ENCODE assay signal across 20 cellular contexts in genomic region chr1:36836916-36837315, GRCh38.
DNase-seq lines count a peak whose midpoint lies in the region; FAIRE-seq and TF ChIP-seq lines count a peak whose summit lies in the region.
"Had no signal": no experiment of that assay in that cellular context is flagged by ENCODE, and none has a peak within 500 bp of the region (broad histone marks: within the 10 kb centered on the region; RNA-seq: fewer than 3 reads in every experiment).

No MANE protein-coding gene starts in this region.

- TF ChIP-seq CTCF in kidney (IDR thresholded peaks at IDR 0.05; ENCODE audit: borderline replicate concordance, extremely low read depth, insufficient read depth) (no peak), progenitor cell of endocrine pancreas (IDR thresholded peaks at IDR 0.05; ENCODE audit: unreplicated experiment) (no peak), WERI-Rb-1 (IDR thresholded peaks at IDR 0.05; ENCODE audit: low read depth, low read length) (no peak)

- H3K36me3 ChIP-seq in kidney (ENCODE audit: control insufficient read depth in 1 of 2, insufficient read depth in 2 of 2, low read length in 2 of 2) (no peaks in the 10 kb centered on the region), WERI-Rb-1 (peaks cover 43% of the 10 kb centered on the region)
- H3K36me3 ChIP-seq: BLaER1, HAP-1 had no signal

- H3K9me3 Mint-ChIP-seq in progenitor cell of endocrine pancreas (ENCODE audit: low read depth): no peaks in the 10 kb centered on the region
- H3K9me3 Mint-ChIP-seq: CD8-positive, alpha-beta memory T cell had no signal

- peak; percentile 45 for DNase-seq in NCI-H345 (lab: John Stamatoyannopoulos, UW)
- DNase-seq in NCI-H345 treated with DMSO at 0.1 percent for 48 hours (lab: John Stamatoyannopoulos, UW; ENCODE audit: unreplicated experiment): no peak
- DNase-seq in NCI-H69 (lab: John Stamatoyannopoulos, UW): peak; percentile 54
- peak; percentile 45 for DNase-seq in kidney
- DNase-seq in progenitor cell of endocrine pancreas (ENCODE audit: low spot score, unreplicated experiment): no peak
- no peak for DNase-seq in middle frontal gyrus (ENCODE audit: extremely low spot score, low spot score)
- DNase-seq in WERI-Rb-1: no peak
- DNase-seq: 8988T, AML-193, Caco-2, DND-41, GDM1, GOT3, HFFc6 had no signal

- H3K9me3 ChIP-seq in kidney (ENCODE audit: control insufficient read depth in 1 of 2, low read length in 2 of 2) (no peaks in the 10 kb centered on the region), WERI-Rb-1 (ENCODE audit: severe bottlenecking) (no peaks in the 10 kb centered on the region)
- H3K9me3 ChIP-seq: BLaER1, Caco-2, HAP-1 had no signal

- no peak overlapping the region for H3K4me3 Mint-ChIP-seq in progenitor cell of endocrine pancreas (ENCODE audit: low read depth)
- H3K4me3 Mint-ChIP-seq: CD8-positive, alpha-beta memory T cell; HFFc6 had no signal

- H3K36me3 Mint-ChIP-seq in progenitor cell of endocrine pancreas (ENCODE audit: insufficient read depth): no peaks in the 10 kb centered on the region
- H3K36me3 Mint-ChIP-seq: CD8-positive, alpha-beta memory T cell had no signal

- H3K9ac ChIP-seq in kidney (ENCODE audit: low read length in 2 of 2): no peak overlapping the region
- H3K9ac ChIP-seq: BLaER1 had no signal

- no peak overlapping the region for H3K4me3 ChIP-seq in kidney (ENCODE audit: low read length in 2 of 2)
- H3K4me3 ChIP-seq in WERI-Rb-1 (ENCODE audit: low read depth, low read length): no peak overlapping the region
- H3K4me3 ChIP-seq: BLaER1, HAP-1 had no signal

- no peaks in the 10 kb centered on the region for H3K4me1 ChIP-seq in kidney (ENCODE audit: control insufficient read depth in 1 of 2, insufficient read depth in 1 of 2, low read depth in 1 of 2, low read length in 2 of 2)
- H3K4me1 ChIP-seq: Caco-2, HAP-1 had no signal

- intact Hi-C loops in kidney (cut with DNase I): no loop called here

- H3K4me1 Mint-ChIP-seq in progenitor cell of endocrine pancreas (ENCODE audit: low read depth): no peaks in the 10 kb centered on the region
- H3K4me1 Mint-ChIP-seq: CD8-positive, alpha-beta memory T cell had no signal

- no peak overlapping the region for H3K27ac ChIP-seq in kidney (ENCODE audit: low read depth in 2 of 2, low read length in 2 of 2)
- H3K27ac ChIP-seq in WERI-Rb-1: no peak overlapping the region
- H3K27ac ChIP-seq: BLaER1, HL-60 had no signal

- peak overlapping the region; percentile 51 for H3K27ac Mint-ChIP-seq in progenitor cell of endocrine pancreas
- H3K27ac Mint-ChIP-seq: CD8-positive, alpha-beta memory T cell; HFFc6 had no signal

- H3K27me3 ChIP-seq in WERI-Rb-1 (ENCODE audit: insufficient read depth, low read depth, severe bottlenecking): no peaks in the 10 kb centered on the region
- H3K27me3 ChIP-seq: BLaER1 had no signal

- FAIRE-seq in kidney (lab: Jason Lieb, UNC): no peak
- FAIRE-seq: GM12892, GM19239 had no signal

- H3K27me3 Mint-ChIP-seq in progenitor cell of endocrine pancreas: peaks cover 33% of the 10 kb centered on the region

Comparison
In these comparisons a context has a peak if more than half of its experiments do, and no peak if none do; other contexts are left out.
1. DNase-seq: peak in NCI-H345 (single experiment), NCI-H69 (single experiment) and kidney (single experiment); none in NCI-H345 treated with DMSO at 0.1 percent for 48 hours (single experiment), progenitor cell of endocrine pancreas (single experiment), middle frontal gyrus (single experiment) and WERI-Rb-1 (single experiment).